Comparison of ENCODE assay signal across 27 cellular contexts in the genomic region with DNA sequence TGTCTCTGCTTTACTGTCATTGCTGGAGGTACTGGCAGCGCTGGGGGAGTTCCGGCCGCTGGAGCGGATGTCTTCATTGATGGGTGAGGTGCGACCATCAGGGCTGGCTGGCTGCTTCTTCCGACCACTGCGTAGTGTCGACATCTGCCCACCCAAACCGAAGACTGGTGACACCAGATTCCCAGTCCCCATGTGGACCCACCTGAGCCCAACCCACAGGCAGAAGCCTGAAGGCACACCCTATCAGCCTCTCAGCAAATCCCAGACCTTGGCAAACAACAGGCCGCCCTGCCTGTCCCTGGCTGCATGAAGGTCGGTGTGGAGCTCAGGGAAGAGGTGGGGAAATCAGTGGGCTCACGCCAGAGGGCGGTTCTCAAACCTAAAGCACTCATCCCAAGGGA. TPM values are rescaled to one million over a fixed set of nuclear protein-coding genes. Genes with fewer than 3 reads are reported as not detected.
A peak's percentile ranks its signal among the peaks of the same experiment; 100 is the strongest.
DNase-seq lines count a peak whose midpoint lies in the region; ATAC-seq and TF ChIP-seq lines count a peak whose summit lies in the region.
"Had no signal": no experiment of that assay in that cellular context is flagged by ENCODE, and none has a peak within 500 bp of the region (broad histone marks: within the 10 kb centered on the region; RNA-seq: fewer than 3 reads in every experiment).

No MANE protein-coding gene starts in this region.

- TF ChIP-seq POLR2A in adrenal gland (IDR thresholded peaks at IDR 0.05) (no peak), gastrocnemius medialis (IDR thresholded peaks at IDR 0.05) (no peak)

- no peak overlapping the region for H3K4me3 ChIP-seq in A673 (ENCODE audit: low read depth, low read length, poor library complexity, severe bottlenecking)
- no peak overlapping the region for H3K4me3 ChIP-seq in adrenal gland
- no peak overlapping the region for H3K4me3 ChIP-seq in right atrium auricular region
- no peak overlapping the region for H3K4me3 ChIP-seq in gastrocnemius medialis
- H3K4me3 ChIP-seq: BLaER1, GM12878, Peyer's patch, SJSA1, skin epidermis, suprapubic skin had no signal

- in situ Hi-C loops in gastrocnemius medialis (cut with MboI; ENCODE audit: low sequenced_read_pairs in 4 of 4) (no loop called here), GM13976 (cut with MboI; ENCODE audit: low sequenced_read_pairs, unreplicated experiment) (no loop called here)

- ATAC-seq in gastrocnemius medialis, result peak in 1 of 2 donors; percentile 23
- no peak for ATAC-seq in HG02798 (IDR thresholded peaks at IDR 0.05; ENCODE audit: poor library complexity, unreplicated experiment)
- no peak for ATAC-seq in HG02759 (IDR thresholded peaks at IDR 0.05; ENCODE audit: unreplicated experiment)
- ATAC-seq: foreskin keratinocyte, GM12878, HCT116, natural killer cell had no signal

- BruUV-seq in A673 (replicated peaks; lab: Mats Ljungman, UMichigan), result no TSS peak

- no peak for DNase-seq in A673 (ENCODE audit: low spot score)
- DNase-seq in adrenal gland, result peak; percentile 63 to 90 (median 84)
- no peak for DNase-seq in right atrium auricular region (ENCODE audit: low spot score)
- DNase-seq in gastrocnemius medialis, result no peak
- no peak for DNase-seq in NCI-H2227 (lab: John Stamatoyannopoulos, UW; ENCODE audit: unreplicated experiment)
- no peak for DNase-seq in GM13976 (ENCODE audit: low spot score)
- DNase-seq: activated CD4-positive, alpha-beta T cell treated with anti-CD3 and anti-CD28 coated beads for 4 hours; Caco-2; effector memory CD4-positive, alpha-beta T cell; erythroblast; foreskin keratinocyte; IMR-90; natural killer cell; NCI-H1048; NCI-H187; NCI-H2171 treated with DMSO at 0.1 percent for 48 hours; NCI-H69; Peyer's patch; stimulated activated CD4-positive, alpha-beta T cell treated with anti-CD3 and anti-CD28 coated beads, Interleukin-1b, Interleukin-23, amount 100 ng/mL, for 48 hours had no signal

- POLR2A ChIA-PET in A673 (lab: Charles Lee; ENCODE audit: low non-redundant PET), result no interaction called here

- intact Hi-C loops in A673 (cut with micrococcal nuclease; ENCODE audit: unreplicated experiment), result no loop called here
- intact Hi-C loops in adrenal gland (cut with DNase I), result no loop called here
- intact Hi-C loops in gastrocnemius medialis (cut with DNase I; ENCODE audit: low total_unique reads), result no loop called here

- no peak for TF ChIP-seq CTCF in A673 (conservative IDR thresholded peaks at IDR 0.05; ENCODE audit: low read depth, low read length)
- no peak for TF ChIP-seq CTCF in adrenal gland (IDR thresholded peaks at IDR 0.05)
- no peak for TF ChIP-seq CTCF in right atrium auricular region (IDR thresholded peaks at IDR 0.05)
- no peak for TF ChIP-seq CTCF in gastrocnemius medialis (IDR thresholded peaks at IDR 0.05 in 4 of 5, conservative IDR thresholded peaks at IDR 0.05 in 1 of 5)
- TF ChIP-seq CTCF in GM13976 (IDR thresholded peaks at IDR 0.05; ENCODE audit: borderline replicate concordance, control extremely low read depth, extremely low read depth, insufficient read depth, missing control alignments), result no peak

- H3K4me1 ChIP-seq in A673 (ENCODE audit: insufficient read depth, low read length, poor library complexity, severe bottlenecking) (peaks cover 43% of the 10 kb centered on the region), adrenal gland (replicated peaks in 1 of 2) (peaks cover 34 to 57% of the 10 kb centered on the region in 2 donors), right atrium auricular region (peaks cover 4 to 59% of the 10 kb centered on the region in 2 donors), gastrocnemius medialis (peaks cover 50 to 61% of the 10 kb centered on the region in 2 donors)

- H3K27ac ChIP-seq in A673 (ENCODE audit: low read depth, low read length, poor library complexity, severe bottlenecking), result peak overlapping the region; percentile 83
- peak overlapping the region; percentile 63 to 88 (median 78) for H3K27ac ChIP-seq in adrenal gland
- peak overlapping the region; percentile 90 to 98 for H3K27ac ChIP-seq in right atrium auricular region
- H3K27ac ChIP-seq in gastrocnemius medialis, result peak overlapping the region; percentile 90 to 95 (median 93)
- H3K27ac ChIP-seq: BLaER1, foreskin keratinocyte, SJSA1, suprapubic skin had no signal

- H3K27me3 ChIP-seq in A673 (replicated peaks; ENCODE audit: insufficient read depth, low read depth, low read length, poor library complexity) (no peaks in the 10 kb centered on the region), adrenal gland (no peaks in the 10 kb centered on the region), right atrium auricular region (no peaks in the 10 kb centered on the region), gastrocnemius medialis (no peaks in the 10 kb centered on the region)
- H3K27me3 ChIP-seq: BLaER1, foreskin keratinocyte, Peyer's patch, SJSA1, suprapubic skin had no signal

- peaks cover 64% of the 10 kb centered on the region for H3K36me3 ChIP-seq in A673 (ENCODE audit: insufficient read depth, low read length, poor library complexity, severe bottlenecking)
- peaks cover 0 to 77% of the 10 kb centered on the region in 2 donors for H3K36me3 ChIP-seq in adrenal gland (replicated peaks in 1 of 2)
- peaks cover 89% of the 10 kb centered on the region for H3K36me3 ChIP-seq in right atrium auricular region
- H3K36me3 ChIP-seq in gastrocnemius medialis, result peaks cover 10 to 73% of the 10 kb centered on the region in 2 donors

- WGBS in adrenal gland, 4 donors, result 54 to 76% (median 58%) methylated on average over 6 to 13 of the region's 13 CpGs

- no peaks in the 10 kb centered on the region for H3K9me3 ChIP-seq in A673 (ENCODE audit: low read depth, low read length, poor library complexity, severe bottlenecking)
- H3K9me3 ChIP-seq in adrenal gland (replicated peaks in 1 of 3), result no peaks in the 10 kb centered on the region
- no peaks in the 10 kb centered on the region for H3K9me3 ChIP-seq in right atrium auricular region
- no peaks in the 10 kb centered on the region for H3K9me3 ChIP-seq in gastrocnemius medialis
- H3K9me3 ChIP-seq: BLaER1, Caco-2, Peyer's patch, SJSA1, suprapubic skin had no signal

- CTCF ChIA-PET in A673 (lab: Charles Lee), result no interaction called here

RNA-seq across cellular contexts. Expression of gene SLC45A1, which starts 44.8 kb away (rescaled TPM):
- 0.52 and 0.82 TPM in 2 replicates for total RNA-seq in A673 (2021)
- 1 to 10 TPM; 1.5 to 7.0 (median 2.5) TPM for total RNA-seq in adrenal gland
- polyA plus RNA-seq in adrenal gland, result 1 to 10 TPM; 1.2 to 6.7 (median 5.1) TPM
- 1 to 10 TPM; 1.0 to 3.0 TPM for total RNA-seq in right atrium auricular region
- 1 to 10 TPM in 1 of 4 donors, under 1 TPM in 3; 0.56 to 2.9 (median 0.68) TPM for total RNA-seq in gastrocnemius medialis

Comparison
In these comparisons a context has a peak if more than half of its experiments do, and no peak if none do; other contexts are left out.
1. DNase-seq: peak in adrenal gland (7 of 7); none in A673 (single experiment), right atrium auricular region (single experiment), gastrocnemius medialis (0 of 2), NCI-H2227 (single experiment) and GM13976 (single experiment).
2. Peak in every context shown above with its lines, with median percentiles within 50 percentile points of each other: H3K27ac ChIP-seq.